Comparison of ENCODE assay signal across 15 cellular contexts in the genomic region with DNA sequence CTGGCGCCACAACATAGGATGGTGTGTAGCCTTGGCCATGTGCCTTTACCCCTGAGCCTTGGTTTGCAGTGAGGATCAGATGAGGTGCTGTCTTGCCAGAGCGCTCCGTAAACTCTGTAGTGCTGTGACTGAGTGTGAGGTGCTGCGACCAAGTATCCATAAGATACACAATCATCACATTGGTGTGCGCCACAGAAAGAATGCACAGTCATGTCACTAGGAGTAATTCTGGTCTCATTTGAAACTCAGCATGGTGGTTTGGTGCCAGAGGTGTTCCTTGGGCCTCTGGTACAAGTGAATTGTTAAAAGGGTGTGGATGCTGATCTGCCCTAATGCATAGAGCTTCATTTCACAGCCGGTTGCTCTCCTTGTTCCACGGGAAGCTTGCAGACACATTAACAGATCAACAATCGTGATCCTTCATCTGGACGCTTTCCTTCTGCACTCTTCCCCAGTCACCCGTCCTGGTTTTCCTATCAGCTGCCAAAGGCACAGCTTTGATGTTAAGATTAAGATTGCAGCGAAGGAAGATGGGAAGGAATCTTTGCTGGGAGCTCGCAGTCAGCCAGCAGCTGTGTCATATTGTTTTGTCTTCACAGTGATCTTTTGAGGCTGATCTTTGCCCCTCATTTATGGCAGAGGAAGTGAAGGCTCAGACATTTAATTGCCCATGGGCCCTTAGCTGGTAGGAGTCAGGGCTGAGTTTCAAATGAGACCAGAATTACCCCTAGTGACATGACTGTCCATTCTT.
DNase-seq lines count a peak whose midpoint lies in the region; ATAC-seq and TF ChIP-seq lines count a peak whose summit lies in the region.
"Had no signal": no experiment of that assay in that cellular context is flagged by ENCODE, and none has a peak within 500 bp of the region (broad histone marks: within the 10 kb centered on the region; RNA-seq: fewer than 3 reads in every experiment).

No MANE protein-coding gene starts in this region.

- H3K4me1 Mint-ChIP-seq in activated CD4-positive, alpha-beta memory T cell treated with anti-CD3 and anti-CD28 coated beads, Interleukin-2, amount 10 ng/mL, durations not matched to agents 7 days and 5 days = peaks cover 32% of the 10 kb centered on the region

- TF ChIP-seq CTCF in Peyer's patch (IDR thresholded peaks at IDR 0.05) (no peak), fibroblast of villous mesenchyme (IDR thresholded peaks at IDR 0.05; ENCODE audit: insufficient read depth, low read depth, low read length) (no peak), breast epithelium (IDR thresholded peaks at IDR 0.05) (no peak)

- WGBS in trophoblast cell (ENCODE audit: extremely low coverage, insufficient coverage, insufficient read length) = no CpG with 5 or more reads among the region's 12 CpGs

- H2BK120ac ChIP-seq in trophoblast cell (ENCODE audit: insufficient read depth, low read length, poor library complexity) = peak overlapping the region; percentile 64

- no peaks in the 10 kb centered on the region for H3K9me3 ChIP-seq in Peyer's patch
- H3K9me3 ChIP-seq in trophoblast cell (ENCODE audit: insufficient read depth, low read depth, low read length) = no peaks in the 10 kb centered on the region
- H3K9me3 ChIP-seq in breast epithelium = no peaks in the 10 kb centered on the region

- peaks cover 3 to 72% (median 9%) of the 10 kb centered on the region in 4 donors for H3K4me1 ChIP-seq in Peyer's patch
- H3K4me1 ChIP-seq in trophoblast cell (ENCODE audit: control insufficient read depth in 1 of 2, insufficient read depth in 2 of 2, low read length in 2 of 2) = peaks cover 43 to 59% of the 10 kb centered on the region in 2 experiments
- no peaks in the 10 kb centered on the region for H3K4me1 ChIP-seq in breast epithelium

- no peak overlapping the region for H3K27ac Mint-ChIP-seq in activated CD4-positive, alpha-beta memory T cell treated with anti-CD3 and anti-CD28 coated beads, Interleukin-2, amount 10 ng/mL, durations not matched to agents 7 days and 5 days
- H3K27ac Mint-ChIP-seq: T-helper 17 cell had no signal

- H3K27me3 ChIP-seq in Peyer's patch (no peaks in the 10 kb centered on the region), trophoblast cell (ENCODE audit: insufficient read depth, low read length) (no peaks in the 10 kb centered on the region), breast epithelium (no peaks in the 10 kb centered on the region)

- no peak overlapping the region for H4K12ac ChIP-seq in trophoblast cell (ENCODE audit: low read depth, low read length)

- H3K4ac ChIP-seq in trophoblast cell (ENCODE audit: low read depth, low read length) = peak overlapping the region; percentile 4

- TF ChIP-seq POLR2A in Peyer's patch (IDR thresholded peaks at IDR 0.05) (peak in 1 of 2 donors; percentile 29), breast epithelium (IDR thresholded peaks at IDR 0.05) (no peak)

- H3K36me3 Mint-ChIP-seq in activated CD4-positive, alpha-beta memory T cell treated with anti-CD3 and anti-CD28 coated beads, Interleukin-2, amount 10 ng/mL, durations not matched to agents 7 days and 5 days (ENCODE audit: low read depth) = no peaks in the 10 kb centered on the region

- H2AFZ ChIP-seq in trophoblast cell (ENCODE audit: insufficient read depth, low read length, poor library complexity) = no peak overlapping the region

- POLR2A ChIA-PET in activated CD4-positive, alpha-beta memory T cell treated with anti-CD3 and anti-CD28 coated beads, Interleukin-2, amount 10 ng/mL, durations not matched to agents 7 days and 5 days (lab: Charles Lee) = no interaction called here

- CTCF ChIA-PET in activated CD4-positive, alpha-beta memory T cell treated with anti-CD3 and anti-CD28 coated beads, Interleukin-2, amount 10 ng/mL, durations not matched to agents 7 days and 5 days (lab: Charles Lee) = interaction anchor here (0.5 kb wide), 1 partner anchor 147 kb away, joined by 5 read pairs; no protein-coding TSS in a partner anchor

- no peak overlapping the region for H3K23ac ChIP-seq in trophoblast cell (ENCODE audit: low read length)

- peak overlapping the region; percentile 45 for H4K8ac ChIP-seq in trophoblast cell (ENCODE audit: low read depth, low read length)

- H3K4me3 Mint-ChIP-seq in activated CD4-positive, alpha-beta memory T cell treated with anti-CD3 and anti-CD28 coated beads, Interleukin-2, amount 10 ng/mL, durations not matched to agents 7 days and 5 days = no peak overlapping the region
- H3K4me3 Mint-ChIP-seq: central memory CD8-positive, alpha-beta T cell; T-helper 17 cell had no signal

- peak overlapping the region; percentile 59 for H2BK12ac ChIP-seq in trophoblast cell (ENCODE audit: low read length)

- no peaks in the 10 kb centered on the region for H3K27me3 Mint-ChIP-seq in activated CD4-positive, alpha-beta memory T cell treated with anti-CD3 and anti-CD28 coated beads, Interleukin-2, amount 10 ng/mL, durations not matched to agents 7 days and 5 days
- H3K27me3 Mint-ChIP-seq: central memory CD8-positive, alpha-beta T cell; T-helper 17 cell had no signal

- H3K4me2 ChIP-seq in trophoblast cell (ENCODE audit: low read length) = peak overlapping the region; percentile 22

- peak overlapping the region; percentile 31 to 91 (median 72) for H3K27ac ChIP-seq in Peyer's patch
- H3K27ac ChIP-seq in trophoblast cell (ENCODE audit: low read depth, low read length) = peak overlapping the region; percentile 49
- H3K27ac ChIP-seq in breast epithelium = peak overlapping the region in 1 of 2 donors; percentile 53

- H2BK5ac ChIP-seq in trophoblast cell (ENCODE audit: low read depth, low read length, poor library complexity) = peak overlapping the region; percentile 33

- no peaks in the 10 kb centered on the region for H3K9me3 Mint-ChIP-seq in activated CD4-positive, alpha-beta memory T cell treated with anti-CD3 and anti-CD28 coated beads, Interleukin-2, amount 10 ng/mL, durations not matched to agents 7 days and 5 days
- H3K9me3 Mint-ChIP-seq: central memory CD8-positive, alpha-beta T cell had no signal

- peak overlapping the region; percentile 49 for H2AK5ac ChIP-seq in trophoblast cell (ENCODE audit: low read length)

- intact Hi-C loops in breast epithelium (cut with DNase I; ENCODE audit: low total_unique reads) = no loop called here

- ATAC-seq in GM19324 (IDR thresholded peaks at IDR 0.05; ENCODE audit: low FRiP score, unreplicated experiment) = no peak
- ATAC-seq: right cardiac atrium, T-helper 17 cell had no signal

- peaks cover 2% of the 10 kb centered on the region for H3K79me2 ChIP-seq in trophoblast cell (ENCODE audit: control insufficient read depth, insufficient read depth, low read length, poor library complexity)

- H3K36me3 ChIP-seq in Peyer's patch = no peaks in the 10 kb centered on the region
- H3K36me3 ChIP-seq in trophoblast cell (ENCODE audit: control insufficient read depth in 1 of 2, insufficient read depth in 2 of 2, low read length in 2 of 2) = no peaks in the 10 kb centered on the region
- no peaks in the 10 kb centered on the region for H3K36me3 ChIP-seq in breast epithelium

- H3K18ac ChIP-seq in trophoblast cell (ENCODE audit: low read length) = peak overlapping the region; percentile 66

- peak overlapping the region in 1 of 4 donors; percentile 9 for H3K4me3 ChIP-seq in Peyer's patch
- H3K4me3 ChIP-seq in fibroblast of villous mesenchyme (ENCODE audit: low read depth, low read length) = no peak overlapping the region
- no peak overlapping the region for H3K4me3 ChIP-seq in trophoblast cell (ENCODE audit: low read depth, low read length)
- H3K4me3 ChIP-seq in breast epithelium = no peak overlapping the region

- H3K14ac ChIP-seq in trophoblast cell (ENCODE audit: low read length) = peak overlapping the region; percentile 37

- no peak overlapping the region for H3K9ac ChIP-seq in trophoblast cell (ENCODE audit: low read length)

- DNase-seq in AG08395 (ENCODE audit: low spot score) (peak; percentile 33), Peyer's patch (peak in 1 of 3 donors; percentile 75), fibroblast of villous mesenchyme (ENCODE audit: low read depth) (peak; percentile 94), trophoblast cell (peak; percentile 61 to 62), breast epithelium (ENCODE audit: low spot score in 2 of 2) (no peak), NCI-H2196 (lab: John Stamatoyannopoulos, UW; ENCODE audit: unreplicated experiment) (no peak)
- DNase-seq in activated CD4-positive, alpha-beta memory T cell treated with anti-CD3 and anti-CD28 coated beads, Interleukin-2, amount 10 ng/mL, durations not matched to agents 7 days and 5 days = no peak
- DNase-seq: activated gamma-delta T cell treated with Interleukin-2 at 50 U/mL for 16 hours, DMS153, NCI-H2107, OCI-M1, T-helper 17 cell had no signal

- H3K79me1 ChIP-seq in trophoblast cell (ENCODE audit: low read length) = peaks cover 18% of the 10 kb centered on the region

- H4K91ac ChIP-seq in trophoblast cell (ENCODE audit: low read depth, low read length) = peak overlapping the region; percentile 71

Comparison
In these comparisons a context has a peak if more than half of its experiments do, and no peak if none do; other contexts are left out.
1. DNase-seq: peak in AG08395 (single experiment), fibroblast of villous mesenchyme (single experiment) and trophoblast cell (2 of 2); none in breast epithelium (0 of 2), NCI-H2196 (single experiment) and activated CD4-positive, alpha-beta memory T cell treated with anti-CD3 and anti-CD28 coated beads, Interleukin-2, amount 10 ng/mL, durations not matched to agents 7 days and 5 days (single experiment).